Comparison of ENCODE assay signal across 26 cellular contexts in the genomic region with DNA sequence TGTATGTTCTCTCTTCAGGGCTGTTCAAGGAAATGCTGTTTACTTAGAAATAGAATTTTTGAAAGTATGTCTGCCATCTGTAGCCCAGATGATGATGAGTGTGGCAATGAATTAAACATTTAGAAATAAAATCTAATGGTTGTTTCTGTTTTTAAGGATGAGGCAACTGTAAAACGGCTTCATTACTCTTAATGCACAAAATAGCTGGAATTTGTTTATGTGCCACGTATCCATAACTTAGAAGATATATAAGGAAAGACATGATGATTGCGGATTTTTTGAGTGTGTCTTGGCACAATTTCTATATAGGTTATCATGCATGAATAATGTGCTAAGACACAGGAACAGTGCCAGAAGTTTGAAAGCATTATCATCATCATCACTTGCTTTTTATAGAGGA.
"Had no signal": no experiment of that assay in that cellular context is flagged by ENCODE, and none has a peak within 500 bp of the region (broad histone marks: within the 10 kb centered on the region; RNA-seq: fewer than 3 reads in every experiment).

No MANE protein-coding gene starts in this region.

- H3K4me1 Mint-ChIP-seq: activated CD4-positive, alpha-beta T cell treated with anti-CD3 and anti-CD28 coated beads, Interleukin-2, amount 10 ng/mL, durations not matched to agents 24 days and 14 days; activated naive CD8-positive, alpha-beta T cell treated with anti-CD3 and anti-CD28 coated beads for 36 hours; stimulated activated effector memory CD8-positive, alpha-beta T cell treated with anti-CD3 and anti-CD28 coated beads, Interleukin-12 subunit alpha, Interleukin-12 subunit beta, amount 100 ng/mL, for 72 hours had no signal

- H3K4me3 Mint-ChIP-seq: activated CD4-positive, alpha-beta memory T cell treated with anti-CD3 and anti-CD28 coated beads for 36 hours; activated CD4-positive, alpha-beta T cell treated with anti-CD3 and anti-CD28 coated beads, Interleukin-2, amount 10 ng/mL, durations not matched to agents 24 days and 14 days; activated naive CD4-positive, alpha-beta T cell treated with anti-CD3 and anti-CD28 coated beads for 36 hours; activated naive CD8-positive, alpha-beta T cell treated with anti-CD3 and anti-CD28 coated beads for 36 hours; activated T-helper 1 cell treated with anti-CD3 and anti-CD28 coated beads, Interleukin-12 subunit alpha, Interleukin-12 subunit beta, Interleukin-2, Interleukin-4 antibody, amounts not matched to agents 30 ng/mL and 10 ng/mL and 1 ng/mL, durations not matched to agents 14 hours and 24 hours and 36 hours; nephron; stimulated activated effector memory CD8-positive, alpha-beta T cell treated with anti-CD3 and anti-CD28 coated beads, Interleukin-12 subunit alpha, Interleukin-12 subunit beta, amount 100 ng/mL, for 72 hours; stimulated activated naive CD8-positive, alpha-beta T cell treated with anti-CD3 and anti-CD28 coated beads, Interleukin-15, Interleukin-2, amounts not matched to agents 100 ng/mL and 50 ng/mL, for 24 hours; type B pancreatic cell had no signal

- H3K27ac Mint-ChIP-seq: activated CD4-positive, alpha-beta memory T cell treated with anti-CD3 and anti-CD28 coated beads for 36 hours; activated CD4-positive, alpha-beta T cell treated with anti-CD3 and anti-CD28 coated beads, Interleukin-2, amount 10 ng/mL, durations not matched to agents 24 days and 14 days; activated naive CD4-positive, alpha-beta T cell treated with anti-CD3 and anti-CD28 coated beads for 36 hours; activated naive CD8-positive, alpha-beta T cell treated with anti-CD3 and anti-CD28 coated beads for 36 hours; activated T-helper 1 cell treated with anti-CD3 and anti-CD28 coated beads, Interleukin-12 subunit alpha, Interleukin-12 subunit beta, Interleukin-2, Interleukin-4 antibody, amounts not matched to agents 30 ng/mL and 10 ng/mL and 1 ng/mL, durations not matched to agents 14 hours and 24 hours and 36 hours; stimulated activated effector memory CD8-positive, alpha-beta T cell treated with anti-CD3 and anti-CD28 coated beads, Interleukin-12 subunit alpha, Interleukin-12 subunit beta, amount 100 ng/mL, for 72 hours; stimulated activated naive CD8-positive, alpha-beta T cell treated with anti-CD3 and anti-CD28 coated beads, Interleukin-15, Interleukin-2, amounts not matched to agents 100 ng/mL and 50 ng/mL, for 24 hours; type B pancreatic cell had no signal

- FAIRE-seq: endothelial cell of umbilical vein had no signal

- H3K9me3 Mint-ChIP-seq: activated CD4-positive, alpha-beta memory T cell treated with anti-CD3 and anti-CD28 coated beads for 36 hours; activated CD4-positive, alpha-beta T cell treated with anti-CD3 and anti-CD28 coated beads, Interleukin-2, amount 10 ng/mL, durations not matched to agents 24 days and 14 days; activated naive CD4-positive, alpha-beta T cell treated with anti-CD3 and anti-CD28 coated beads for 36 hours; activated naive CD8-positive, alpha-beta T cell treated with anti-CD3 and anti-CD28 coated beads for 36 hours; activated T-helper 1 cell treated with anti-CD3 and anti-CD28 coated beads, Interleukin-12 subunit alpha, Interleukin-12 subunit beta, Interleukin-2, Interleukin-4 antibody, amounts not matched to agents 30 ng/mL and 10 ng/mL and 1 ng/mL, durations not matched to agents 14 hours and 24 hours and 36 hours; nephron; stimulated activated effector memory CD8-positive, alpha-beta T cell treated with anti-CD3 and anti-CD28 coated beads, Interleukin-12 subunit alpha, Interleukin-12 subunit beta, amount 100 ng/mL, for 72 hours; stimulated activated naive CD8-positive, alpha-beta T cell treated with anti-CD3 and anti-CD28 coated beads, Interleukin-15, Interleukin-2, amounts not matched to agents 100 ng/mL and 50 ng/mL, for 24 hours; type B pancreatic cell had no signal

- ATAC-seq: gastrocnemius medialis; left ventricle myocardium superior; sciatic nerve; stimulated activated effector memory CD8-positive, alpha-beta T cell treated with anti-CD3 and anti-CD28 coated beads, Interleukin-12 subunit alpha, Interleukin-12 subunit beta, amount 100 ng/mL, for 72 hours had no signal

- H3K4me3 ChIP-seq: ascending aorta, gastrocnemius medialis, skin epidermis, thoracic aorta, uterus had no signal

- H3K27me3 ChIP-seq: ascending aorta, brain microvascular endothelial cell, gastrocnemius medialis, uterus had no signal

- H3K9me3 ChIP-seq: ascending aorta, gastrocnemius medialis, thoracic aorta, uterus had no signal

- H3K36me3 Mint-ChIP-seq: activated CD4-positive, alpha-beta memory T cell treated with anti-CD3 and anti-CD28 coated beads for 36 hours; activated naive CD8-positive, alpha-beta T cell treated with anti-CD3 and anti-CD28 coated beads for 36 hours; stimulated activated effector memory CD8-positive, alpha-beta T cell treated with anti-CD3 and anti-CD28 coated beads, Interleukin-12 subunit alpha, Interleukin-12 subunit beta, amount 100 ng/mL, for 72 hours; type B pancreatic cell had no signal

- DNase-seq: activated CD4-positive, alpha-beta memory T cell treated with anti-CD3 and anti-CD28 coated beads for 36 hours; activated CD4-positive, alpha-beta T cell treated with anti-CD3 and anti-CD28 coated beads, Interleukin-2, amount 10 ng/mL, durations not matched to agents 24 days and 14 days; activated CD4-positive, CD25-positive, alpha-beta regulatory T cell treated with anti-CD3 and anti-CD28 coated beads, Interleukin-2, amount 50 U/mL, for 72 hours; activated CD8-positive, alpha-beta memory T cell treated with anti-CD3 and anti-CD28 coated beads, Interleukin-2, amount 50 U/mL, for 4 hours; activated effector memory CD4-positive, alpha-beta T cell treated with anti-CD3 and anti-CD28 coated beads, Interleukin-2, amount 50 U/mL, for 16 hours; activated naive CD4-positive, alpha-beta T cell treated with anti-CD3 and anti-CD28 coated beads for 36 hours; activated naive CD8-positive, alpha-beta T cell treated with anti-CD3 and anti-CD28 coated beads for 36 hours; activated T-cell treated with anti-CD3 and anti-CD28 coated beads, Interleukin-2, amount 50 U/mL, for 1 hour; brain microvascular endothelial cell; caudate nucleus; gastrocnemius medialis; glutamatergic neuron; left ventricle myocardium superior; stimulated activated CD4-positive, alpha-beta T cell treated with anti-CD3 and anti-CD28 coated beads, Interleukin-4, amount 100 ng/mL, for 24 hours; T-helper 2 cell; uterus had no signal

- H3K27ac ChIP-seq: ascending aorta, brain microvascular endothelial cell, gastrocnemius medialis, skin epidermis, thoracic aorta, uterus had no signal

- H3K36me3 ChIP-seq: ascending aorta, brain microvascular endothelial cell, gastrocnemius medialis, thoracic aorta, uterus had no signal

- H3K4me1 ChIP-seq: ascending aorta, gastrocnemius medialis, uterus had no signal
